Comparison of ENCODE assay signal across 15 cellular contexts in the genomic region with DNA sequence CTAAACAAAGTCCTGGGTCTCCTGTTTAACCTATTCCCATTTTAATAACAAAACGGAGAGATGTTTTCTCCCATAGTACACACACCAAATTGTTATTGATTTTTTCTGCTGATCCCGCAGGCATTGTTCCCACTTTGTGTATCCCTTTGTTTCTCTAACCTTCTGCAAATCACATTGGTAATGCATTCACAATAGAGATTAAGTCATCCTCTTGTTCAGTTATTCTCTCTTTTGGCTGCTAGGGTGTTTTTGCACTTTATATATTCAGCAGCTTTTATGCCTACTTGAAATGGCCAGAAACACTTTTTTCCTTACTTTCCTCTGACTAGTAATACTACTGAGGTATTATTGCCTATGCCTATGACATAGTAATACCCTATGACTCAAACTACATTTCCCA.
"Had no signal": no experiment of that assay in that cellular context is flagged by ENCODE, and none has a peak within 500 bp of the region (broad histone marks: within the 10 kb centered on the region; RNA-seq: fewer than 3 reads in every experiment).

No MANE protein-coding gene starts in this region.

- H2AFZ ChIP-seq: hepatocyte had no signal

- H3K9me3 ChIP-seq: gastrocnemius medialis, ovary, thoracic aorta had no signal

- H3K36me3 ChIP-seq: gastrocnemius medialis, ovary, thoracic aorta had no signal

- DNase-seq: activated B cell treated with CpG ODN at 0.5 μM for 24 hours; activated CD4-positive, alpha-beta T cell treated with anti-CD3 and anti-CD28 coated beads, Interleukin-2, amount 10 ng/mL, durations not matched to agents 24 days and 14 days; activated naive CD4-positive, alpha-beta T cell treated with anti-CD3 and anti-CD28 coated beads, Interleukin-2, amount 10 ng/mL, durations not matched to agents 7 days and 5 days; central memory CD4-positive, alpha-beta T cell; cortex of kidney; effector memory CD4-positive, alpha-beta T cell; gastrocnemius medialis; left ventricle myocardium superior; mesendoderm; ovary; stimulated activated CD4-positive, alpha-beta T cell treated with anti-CD3 and anti-CD28 coated beads, Interleukin-15, amount 100 ng/mL, for 24 hours; stimulated activated CD4-positive, alpha-beta T cell treated with anti-CD3 and anti-CD28 coated beads, Interleukin-4, amount 100 ng/mL, for 24 hours had no signal

- H3K4me3 ChIP-seq: gastrocnemius medialis, hepatocyte, ovary, thoracic aorta had no signal

- H3K4me2 ChIP-seq: hepatocyte had no signal

- H3K27me3 ChIP-seq: gastrocnemius medialis, hepatocyte, ovary had no signal

- H3K27ac ChIP-seq: epithelial cell of prostate, gastrocnemius medialis, hepatocyte, ovary, thoracic aorta had no signal

- H3K79me2 ChIP-seq: hepatocyte had no signal
